In the genomic region with DNA sequence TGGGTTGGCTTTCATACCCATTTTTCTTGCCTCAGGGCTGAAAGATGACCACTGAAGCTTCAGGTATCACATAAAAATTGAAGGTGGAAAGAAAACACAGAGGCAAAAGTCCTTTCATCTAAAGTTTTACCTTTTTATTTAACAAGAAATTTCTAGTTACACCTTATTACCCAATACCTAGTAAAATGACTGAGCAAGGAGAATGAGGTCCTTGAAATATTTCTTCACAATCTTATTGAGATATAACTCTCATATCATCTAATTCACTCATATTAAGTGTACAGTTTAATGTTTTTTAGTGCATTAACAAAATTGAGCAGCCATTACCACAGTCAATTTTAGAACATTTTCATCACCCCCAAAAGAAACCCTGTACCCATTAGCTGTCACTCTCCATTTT, we compare ENCODE assay signal across 27 cellular contexts.
"Had no signal": no experiment of that assay in that cellular context is flagged by ENCODE, and none has a peak within 500 bp of the region (broad histone marks: within the 10 kb centered on the region; RNA-seq: fewer than 3 reads in every experiment).

No MANE protein-coding gene starts in this region.

- H3K27ac ChIP-seq: stomach, suprapubic skin, testis, thoracic aorta, thyroid gland, tibial artery, tibial nerve, transverse colon, upper lobe of left lung, upper lobe of right lung, uterus, vagina had no signal

- H3K4me3 ChIP-seq: stomach, suprapubic skin, testis, thoracic aorta, thyroid gland, tibial artery, tibial nerve, transverse colon, upper lobe of left lung, upper lobe of right lung, uterus, vagina had no signal

- H3K27me3 ChIP-seq: stomach, suprapubic skin, testis, thyroid gland, tibial artery, tibial nerve, transverse colon, upper lobe of left lung, upper lobe of right lung, uterus, vagina had no signal

- DNase-seq: stimulated activated CD4-positive, alpha-beta T cell treated with anti-CD3 and anti-CD28 coated beads, Interleukin-2, amount 100 ng/mL, for 48 hours; stimulated activated CD4-positive, alpha-beta T cell treated with anti-CD3 and anti-CD28 coated beads, Interleukin-4, amount 100 ng/mL, for 1 hour; stimulated activated CD4-positive, alpha-beta T cell treated with anti-CD3 and anti-CD28 coated beads, Interleukin-4, amount 100 ng/mL, for 24 hours; stimulated activated CD4-positive, alpha-beta T cell treated with anti-CD3 and anti-CD28 coated beads, Interleukin-4, amount 100 ng/mL, for 4 hours; stimulated activated CD8-positive, alpha-beta memory T cell treated with anti-CD3 and anti-CD28 coated beads, Interleukin-4, amount 100 ng/mL, for 48 hours; stimulated activated naive B cell treated with anti-CD40 and anti-IgM and Interleukin-4, amounts not matched to agents 10 μg/mL and 1 μg/mL and 100 μg/mL, for 72 hours; stimulated activated naive CD4-positive, alpha-beta T cell; stimulated activated naive CD4-positive, alpha-beta T cell treated with Interleukin-2 at 50 U/mL for 16 hours; stimulated activated naive CD8-positive, alpha-beta T cell treated with anti-CD3 and anti-CD28 coated beads, Interleukin-15, amount 100 ng/mL, for 72 hours; stimulated activated naive CD8-positive, alpha-beta T cell treated with anti-CD3 and anti-CD28 coated beads, Interleukin-15, Interleukin-2, amounts not matched to agents 100 U/mL and 50 U/mL, for 24 hours; stomach; substantia nigra; testis; thyroid gland; tibial artery; transverse colon; trophoblast cell; upper lobe of left lung; upper lobe of right lung; uterus had no signal

- ATAC-seq: stimulated activated effector memory CD8-positive, alpha-beta T cell treated with anti-CD3 and anti-CD28 coated beads, Interleukin-12 subunit alpha, Interleukin-12 subunit beta, amount 100 ng/mL, for 72 hours; stimulated activated memory B cell treated with anti-CD40 and anti-IgM and Interleukin-4, amounts not matched to agents 10 μg/mL and 1 μg/mL and 100 μg/mL, for 72 hours; stimulated activated naive B cell treated with anti-CD40 and anti-IgM and Interleukin-4, amounts not matched to agents 10 μg/mL and 1 μg/mL and 100 μg/mL, for 72 hours; stimulated activated naive CD8-positive, alpha-beta T cell treated with anti-CD3 and anti-CD28 coated beads, Interleukin-15, amount 100 ng/mL, for 72 hours; stimulated activated naive CD8-positive, alpha-beta T cell treated with anti-CD3 and anti-CD28 coated beads, Interleukin-15, Interleukin-2, amounts not matched to agents 100 U/mL and 50 U/mL, for 24 hours; upper lobe of right lung had no signal

- H3K9me3 ChIP-seq: stomach, suprapubic skin, testis, thoracic aorta, thyroid gland, tibial artery, tibial nerve, transverse colon, upper lobe of left lung, upper lobe of right lung, uterus, vagina had no signal

- H3K4me1 ChIP-seq: stomach, suprapubic skin, testis, thyroid gland, tibial artery, tibial nerve, transverse colon, upper lobe of left lung, upper lobe of right lung, uterus, vagina had no signal

- H3K36me3 ChIP-seq: stomach, suprapubic skin, thoracic aorta, thyroid gland, tibial artery, tibial nerve, transverse colon, upper lobe of left lung, upper lobe of right lung, uterus, vagina had no signal

- FAIRE-seq: urothelium cell line had no signal
